ENCODE assay signal across 14 cellular contexts in genomic region chr7:95545666-95546065, GRCh38. TPM values are rescaled to one million over a fixed set of nuclear protein-coding genes. Genes with fewer than 3 reads are reported as not detected.
DNase-seq lines count a peak whose midpoint lies in the region; ATAC-seq and TF ChIP-seq lines count a peak whose summit lies in the region.
"Had no signal": no experiment of that assay in that cellular context is flagged by ENCODE, and none has a peak within 500 bp of the region (broad histone marks: within the 10 kb centered on the region; RNA-seq: fewer than 3 reads in every experiment).

No MANE protein-coding gene starts in this region.

- peak overlapping the region; percentile 72 for H3K4me2 ChIP-seq in HCT116 (ENCODE audit: low read length)

- no peaks in the 10 kb centered on the region for H3K9me3 Mint-ChIP-seq in stimulated activated memory B cell treated with anti-CD40 and anti-IgM and Interleukin-4, amounts not matched to agents 10 μg/mL and 1 μg/mL and 100 μg/mL, for 72 hours
- H3K9me3 Mint-ChIP-seq: activated CD4-positive, alpha-beta memory T cell treated with anti-CD3 and anti-CD28 coated beads for 36 hours; nephron progenitor cell had no signal

- TF ChIP-seq RAD21 in HCT116 (IDR thresholded peaks at IDR 0.05; ENCODE audit: low read depth) = no peak

- peaks cover 14% of the 10 kb centered on the region for H3K4me1 Mint-ChIP-seq in stimulated activated memory B cell treated with anti-CD40 and anti-IgM and Interleukin-4, amounts not matched to agents 10 μg/mL and 1 μg/mL and 100 μg/mL, for 72 hours

- H2AFZ ChIP-seq in HCT116 (ENCODE audit: low read depth, low read length, poor library complexity, severe bottlenecking) = peak overlapping the region; percentile 89

- H3K9me3 ChIP-seq in HCT116 (ENCODE audit: control insufficient read depth in 1 of 2, insufficient read depth in 1 of 2, low read depth in 1 of 2, low read length in 2 of 2) (no peaks in the 10 kb centered on the region), lower lobe of right lung (no peaks in the 10 kb centered on the region)

- no peak overlapping the region for H3K27ac ChIP-seq in HCT116 (ENCODE audit: low read depth, low read length)
- peak overlapping the region; percentile 74 for H3K27ac ChIP-seq in brain microvascular endothelial cell
- H3K27ac ChIP-seq in lower lobe of right lung = peak overlapping the region; percentile 80

- H3K4me1 ChIP-seq in HCT116 (ENCODE audit: control insufficient read depth in 1 of 2, insufficient read depth in 2 of 2, low read length in 2 of 2) = peaks cover 5 to 18% of the 10 kb centered on the region in 2 experiments; a peak in 3 of 4 replicates
- peaks cover 59% of the 10 kb centered on the region for H3K4me1 ChIP-seq in lower lobe of right lung

- H3K4me3 Mint-ChIP-seq in stimulated activated memory B cell treated with anti-CD40 and anti-IgM and Interleukin-4, amounts not matched to agents 10 μg/mL and 1 μg/mL and 100 μg/mL, for 72 hours = no peak overlapping the region
- H3K4me3 Mint-ChIP-seq: activated CD4-positive, alpha-beta memory T cell treated with anti-CD3 and anti-CD28 coated beads for 36 hours; nephron progenitor cell had no signal

- no peak for DNase-seq in HCT116 (ENCODE audit: low read depth, low spot score)
- DNase-seq in brain microvascular endothelial cell = no peak
- no peak for DNase-seq in lower lobe of right lung
- DNase-seq in 8988T = no peak
- DNase-seq in stimulated activated CD4-positive, alpha-beta T cell treated with anti-CD3 and anti-CD28 coated beads, Interleukin-2, amount 100 ng/mL, for 24 hours = no peak
- DNase-seq: activated CD4-positive, alpha-beta memory T cell treated with anti-CD3 and anti-CD28 coated beads for 36 hours; effector memory CD4-positive, alpha-beta T cell; NCI-H526 treated with DMSO at 0.1 percent for 48 hours; stimulated activated CD4-positive, alpha-beta T cell treated with anti-CD3 and anti-CD28 coated beads, Interleukin-4, amount 100 ng/mL, for 1 hour had no signal

- POLR2A ChIA-PET in HCT116 (lab: Charles Lee) = interaction anchor here (1.0 to 1.4 kb wide), 4 partner anchors 17 to 138 kb away, joined by 3 to 4 read pairs (median 3); no protein-coding TSS in a partner anchor

- H3K27me3 Mint-ChIP-seq in stimulated activated memory B cell treated with anti-CD40 and anti-IgM and Interleukin-4, amounts not matched to agents 10 μg/mL and 1 μg/mL and 100 μg/mL, for 72 hours = no peaks in the 10 kb centered on the region

- no TSS peak for BruUV-seq in HCT116 (replicated peaks; lab: Mats Ljungman, UMichigan)

- peaks cover 3% of the 10 kb centered on the region for H3K36me3 Mint-ChIP-seq in stimulated activated memory B cell treated with anti-CD40 and anti-IgM and Interleukin-4, amounts not matched to agents 10 μg/mL and 1 μg/mL and 100 μg/mL, for 72 hours
- H3K36me3 Mint-ChIP-seq: activated CD4-positive, alpha-beta memory T cell treated with anti-CD3 and anti-CD28 coated beads for 36 hours had no signal

- no peaks in the 10 kb centered on the region for H3K9me2 ChIP-seq in HCT116 (ENCODE audit: insufficient read depth)

- CTCF ChIA-PET in HCT116 (lab: Charles Lee) = interaction anchor here (0.7 to 3.7 kb wide), 15 partner anchors 10 to 143 kb away, joined by 3 to 55 read pairs (median 4); no protein-coding TSS in a partner anchor

- no peaks in the 10 kb centered on the region for H3K36me3 ChIP-seq in HCT116 (ENCODE audit: control insufficient read depth in 1 of 2, insufficient read depth in 2 of 2, low read length in 2 of 2)
- H3K36me3 ChIP-seq in brain microvascular endothelial cell (replicated peaks) = no peaks in the 10 kb centered on the region
- no peaks in the 10 kb centered on the region for H3K36me3 ChIP-seq in lower lobe of right lung

- no peak for ATAC-seq in HCT116
- no peak for ATAC-seq in lower lobe of right lung
- ATAC-seq in stimulated activated memory B cell treated with anti-CD40 and anti-IgM and Interleukin-4, amounts not matched to agents 10 μg/mL and 1 μg/mL and 100 μg/mL, for 72 hours = no peak
- ATAC-seq in GM21447 (IDR thresholded peaks at IDR 0.05; ENCODE audit: unreplicated experiment) = no peak
- no peak for ATAC-seq in GM18909 (IDR thresholded peaks at IDR 0.05; ENCODE audit: poor library complexity, unreplicated experiment)
- ATAC-seq: activated naive CD4-positive, alpha-beta T cell treated with anti-CD3 and anti-CD28 coated beads, Interleukin-2, amount 50 U/mL, for 72 hours had no signal

- in situ Hi-C loops in brain microvascular endothelial cell (cut with HindIII; ENCODE audit: low pct_ligation_motif_present, low sequenced_read_pairs) = no loop called here

- TF ChIP-seq POLR2A in HCT116 (IDR thresholded peaks at IDR 0.05; ENCODE audit: borderline replicate concordance, extremely low read depth, insufficient read depth, insufficient read length) = no peak

- intact Hi-C loops in HCT116 (cut with micrococcal nuclease) (loop anchor here (1.0 kb wide), 1 partner anchor 141 kb away; no protein-coding TSS in a partner anchor), lower lobe of right lung (cut with DNase I) (no loop called here)

- H4K20me1 ChIP-seq in HCT116 (ENCODE audit: insufficient read depth) = no peaks in the 10 kb centered on the region

- peak overlapping the region; percentile 15 for H3K27ac Mint-ChIP-seq in stimulated activated memory B cell treated with anti-CD40 and anti-IgM and Interleukin-4, amounts not matched to agents 10 μg/mL and 1 μg/mL and 100 μg/mL, for 72 hours
- H3K27ac Mint-ChIP-seq: activated CD4-positive, alpha-beta memory T cell treated with anti-CD3 and anti-CD28 coated beads for 36 hours; activated naive CD4-positive, alpha-beta T cell treated with anti-CD3 and anti-CD28 coated beads, Interleukin-2, amount 50 U/mL, for 72 hours; nephron progenitor cell had no signal

- H3K4me3 ChIP-seq in HCT116 (replicated peaks in 1 of 2; ENCODE audit: low read depth in 1 of 2, low read length in 2 of 2) (peak overlapping the region in 1 of 2 experiments; percentile 44; a peak in 3 of 4 replicates), brain microvascular endothelial cell (ENCODE audit: low read depth, low read length) (no peak overlapping the region), lower lobe of right lung (peak overlapping the region; percentile 41)

- H3K27me3 ChIP-seq in HCT116 (ENCODE audit: insufficient read depth, low read length) = no peaks in the 10 kb centered on the region
- no peaks in the 10 kb centered on the region for H3K27me3 ChIP-seq in brain microvascular endothelial cell (replicated peaks)
- H3K27me3 ChIP-seq in lower lobe of right lung (ENCODE audit: low read depth) = no peaks in the 10 kb centered on the region

- RAD21 ChIA-PET in HCT116 (lab: Charles Lee; ENCODE audit: low non-redundant PET in 1 of 2, low total read pairs in 2 of 2, uncharacterized antibody in 2 of 2, unreplicated experiment in 2 of 2) = no interaction called here

- peak overlapping the region; percentile 13; the same call in 1 of the 2 replicates for H3K9ac ChIP-seq in HCT116 (ENCODE audit: low read length)

- no peaks in the 10 kb centered on the region for H3K79me2 ChIP-seq in HCT116 (ENCODE audit: insufficient read depth, low read length)

- TF ChIP-seq CTCF in HCT116 (IDR thresholded peaks at IDR 0.05 in 2 of 3, conservative IDR thresholded peaks at IDR 0.05 in 1 of 3; ENCODE audit: borderline replicate concordance in 1 of 3, insufficient read depth in 1 of 3, low read depth in 2 of 3, low read length in 2 of 3) = no peak
- TF ChIP-seq CTCF in brain microvascular endothelial cell (IDR thresholded peaks at IDR 0.05; ENCODE audit: low read depth, low read length, missing control alignments) = no peak
- no peak for TF ChIP-seq CTCF in lower lobe of right lung (IDR thresholded peaks at IDR 0.05)

TF ChIP-seq in HCT116, 20 proteins besides CTCF, POLR2A, EP300 and RAD21:
- no peak for TF ChIP-seq ZNF274 (IDR thresholded peaks at IDR 0.05; ENCODE audit: low read depth, low read length)

RNA-seq across cellular contexts. Expression of gene PDK4, which starts 50.6 kb away (rescaled TPM):
- total RNA-seq in HCT116 (2021; ENCODE audit: unreplicated experiment) (2.1 TPM), lower lobe of right lung (243 TPM)
- 0.64 and 0.79 TPM in 2 replicates for polyA plus RNA-seq in HCT116 (2012)
- total RNA-seq: activated CD4-positive, alpha-beta memory T cell treated with anti-CD3 and anti-CD28 coated beads for 36 hours; activated naive CD4-positive, alpha-beta T cell treated with anti-CD3 and anti-CD28 coated beads, Interleukin-2, amount 50 U/mL, for 72 hours had no signal

RNA-seq across cellular contexts. Expression of gene ASB4, which starts 59.9 kb away (rescaled TPM):
- total RNA-seq in HCT116 (2021; ENCODE audit: unreplicated experiment) (0.12 TPM), lower lobe of right lung (0.50 TPM)
- 0.09 and 0.17 TPM in 2 replicates for polyA plus RNA-seq in HCT116 (2012)
- total RNA-seq: activated CD4-positive, alpha-beta memory T cell treated with anti-CD3 and anti-CD28 coated beads for 36 hours; activated naive CD4-positive, alpha-beta T cell treated with anti-CD3 and anti-CD28 coated beads, Interleukin-2, amount 50 U/mL, for 72 hours had no signal

Comparison
In these comparisons a context has a peak if more than half of its experiments do, and no peak if none do; other contexts are left out.
1. RNA of gene PDK4, which starts 50.6 kb away (total RNA-seq): 243 TPM in lower lobe of right lung (single experiment); 2.1 TPM in HCT116 (single experiment); every median in the first group is over 10 times any median in the second.